26 cellular contexts compared by ENCODE assay signal in genomic region chr3:36650271-36650671, GRCh38.
A peak's percentile ranks its signal among the peaks of the same experiment; 100 is the strongest.
DNase-seq lines count a peak whose midpoint lies in the region; ATAC-seq, FAIRE-seq and TF ChIP-seq lines count a peak whose summit lies in the region.
"Had no signal": no experiment of that assay in that cellular context is flagged by ENCODE, and none has a peak within 500 bp of the region (broad histone marks: within the 10 kb centered on the region; RNA-seq: fewer than 3 reads in every experiment).

No MANE protein-coding gene starts in this region.

- FAIRE-seq in A549 (lab: Jason Lieb, UNC): no peak
- FAIRE-seq in GM12878 (lab: Jason Lieb, UNC): peak; percentile 52
- FAIRE-seq: D721Med, GM12891 had no signal

- TF ChIP-seq CTCF in A549 (IDR thresholded peaks at IDR 0.05) (no peak), IMR-90 (conservative IDR thresholded peaks at IDR 0.05; ENCODE audit: low read depth, low read length) (no peak), GM12878 (IDR thresholded peaks at IDR 0.05 in 2 of 3, conservative IDR thresholded peaks at IDR 0.05 in 1 of 3; ENCODE audit: control insufficient read depth in 2 of 3, extremely low read depth in 1 of 3, insufficient read depth in 1 of 3, low read depth in 3 of 3, low read length in 3 of 3) (no peak)

- H4K91ac ChIP-seq in IMR-90 (ENCODE audit: insufficient read depth, low read depth, low read length): no peak overlapping the region

- H2BK120ac ChIP-seq in IMR-90 (ENCODE audit: low read depth, low read length): no peak overlapping the region

- no peaks in the 10 kb centered on the region for H3K36me3 ChIP-seq in IMR-90 (ENCODE audit: control insufficient read depth, insufficient read depth, low read length)
- no peaks in the 10 kb centered on the region for H3K36me3 ChIP-seq in GM12878 (ENCODE audit: control insufficient read depth in 2 of 2, insufficient read depth in 2 of 2, low read length in 1 of 2)
- H3K36me3 ChIP-seq: adrenal gland; BLaER1 treated with 17β-estradiol and CSF1 and Interleukin-3, amounts not matched to agents 10 nM and 100 nM; heart left ventricle; lower lobe of right lung; neutrophil; WERI-Rb-1 had no signal

- no peak overlapping the region for H4K5ac ChIP-seq in IMR-90 (ENCODE audit: low read depth, low read length)

- H3K18ac ChIP-seq in IMR-90 (ENCODE audit: low read depth, low read length): no peak overlapping the region

- H2AFZ ChIP-seq in IMR-90 (replicated peaks; ENCODE audit: low read length, poor library complexity): no peak overlapping the region
- no peak overlapping the region for H2AFZ ChIP-seq in GM12878 (ENCODE audit: control insufficient read depth, low read depth, low read length)

- no peak overlapping the region for H3K4me2 ChIP-seq in A549
- H3K4me2 ChIP-seq in IMR-90 (ENCODE audit: low read depth, low read length): no peak overlapping the region
- H3K4me2 ChIP-seq in GM12878 (ENCODE audit: control insufficient read depth, insufficient read depth): no peak overlapping the region

- 0 out of 3 replicates have a peak overlapping the region, but pooled peaks have one; percentile 21 for H2BK15ac ChIP-seq in IMR-90 (ENCODE audit: low read depth, low read length)

- H3K9ac ChIP-seq in IMR-90 (ENCODE audit: low read depth, low read length): no peak overlapping the region
- no peak overlapping the region for H3K9ac ChIP-seq in GM12878 (ENCODE audit: control insufficient read depth, insufficient read depth, low read length)
- H3K9ac ChIP-seq: BLaER1 treated with 17β-estradiol and CSF1 and Interleukin-3, amounts not matched to agents 10 nM and 100 nM had no signal

- no peaks in the 10 kb centered on the region for H3K79me2 ChIP-seq in GM12878 (ENCODE audit: control insufficient read depth, insufficient read depth, low read length)

- H3K27me3 ChIP-seq in IMR-90 (ENCODE audit: control insufficient read depth, insufficient read depth, low read length) (no peaks in the 10 kb centered on the region), GM12878 (replicated peaks in 1 of 2; ENCODE audit: control insufficient read depth in 2 of 2, insufficient read depth in 2 of 2, low read length in 1 of 2) (peaks cover 0 to 3% of the 10 kb centered on the region in 2 experiments; a peak in 2 of 4 replicates)
- H3K27me3 ChIP-seq: BLaER1 treated with 17β-estradiol and CSF1 and Interleukin-3, amounts not matched to agents 10 nM and 100 nM; heart left ventricle; neutrophil had no signal

- H3K4me3 ChIP-seq in A549: no peak overlapping the region
- no peak overlapping the region for H3K4me3 ChIP-seq in IMR-90 (ENCODE audit: insufficient read depth, low read depth, low read length)
- no peak overlapping the region for H3K4me3 ChIP-seq in GM12878
- H3K4me3 ChIP-seq: adrenal gland; BLaER1 treated with 17β-estradiol and CSF1 and Interleukin-3, amounts not matched to agents 10 nM and 100 nM; heart left ventricle; lower lobe of right lung had no signal

- no peak for ATAC-seq in A549
- ATAC-seq in IMR-90 (ENCODE audit: low read depth): peak; percentile 66
- no peak for ATAC-seq in GM12878
- no peak for ATAC-seq in GM19035 (IDR thresholded peaks at IDR 0.05; ENCODE audit: unreplicated experiment)
- ATAC-seq in GM18505 (IDR thresholded peaks at IDR 0.05; ENCODE audit: unreplicated experiment): no peak
- ATAC-seq: lower lobe of right lung had no signal

- 0 out of 2 replicates have a peak overlapping the region, but pooled peaks have one; percentile 40 for H3K4ac ChIP-seq in IMR-90 (ENCODE audit: low read depth, low read length)

- no TSS peak for BruUV-seq in IMR-90 (replicated peaks; lab: Mats Ljungman, UMichigan)
- no TSS peak for BruUV-seq in GM12878 (replicated peaks; lab: Mats Ljungman, UMichigan)

- H4K8ac ChIP-seq in IMR-90 (ENCODE audit: low read depth in 2 of 2, low read length in 2 of 2): peak overlapping the region in 1 of 2 experiments; percentile 21; a peak in 1 of 4 replicates

- intact Hi-C loops in IMR-90 (cut with micrococcal nuclease) (loop anchor here (1.0 kb wide), 1 partner anchor 27 kb away; no protein-coding TSS in a partner anchor), GM12878 (cut with micrococcal nuclease; ENCODE audit: unreplicated experiment) (no loop called here)

- RAD21 ChIA-PET in GM12878 (lab: Charles Lee; ENCODE audit: unreplicated experiment): no interaction called here

- H2AK9ac ChIP-seq in IMR-90 (replicated peaks; ENCODE audit: low read depth, low read length, poor library complexity): no peak overlapping the region

- no peaks in the 10 kb centered on the region for H4K20me1 ChIP-seq in IMR-90 (ENCODE audit: insufficient read depth, low read length)
- H4K20me1 ChIP-seq in GM12878 (ENCODE audit: control insufficient read depth, insufficient read depth): no peaks in the 10 kb centered on the region
- H4K20me1 ChIP-seq: BLaER1 treated with 17β-estradiol and CSF1 and Interleukin-3, amounts not matched to agents 10 nM and 100 nM had no signal

- no peak for TF ChIP-seq EP300 in A549 (IDR thresholded peaks at IDR 0.05)
- no peak for TF ChIP-seq EP300 in GM12878 (IDR thresholded peaks at IDR 0.05; ENCODE audit: borderline replicate concordance in 1 of 2, control insufficient read depth in 1 of 2, low read depth in 2 of 2, low read length in 2 of 2)

- TF ChIP-seq POLR2A in A549 (IDR thresholded peaks at IDR 0.05; ENCODE audit: low read length) (no peak), IMR-90 (IDR thresholded peaks at IDR 0.05; ENCODE audit: low read depth, low read length) (no peak), GM12878 (IDR thresholded peaks at IDR 0.05; ENCODE audit: low read depth, low read length) (no peak), GM18505 (IDR thresholded peaks at IDR 0.05; ENCODE audit: borderline replicate concordance, extremely low read depth, insufficient read depth, insufficient read length) (no peak)

- H2BK5ac ChIP-seq in IMR-90 (ENCODE audit: low read depth, low read length, poor library complexity, severe bottlenecking): no peak overlapping the region

- H2BK20ac ChIP-seq in IMR-90 (ENCODE audit: low read depth, low read length): no peak overlapping the region

- POLR2A ChIA-PET in A549 (lab: Yijun Ruan, JAX): no interaction called here
- POLR2A ChIA-PET in IMR-90 (lab: Charles Lee; ENCODE audit: unreplicated experiment): no interaction called here
- POLR2A ChIA-PET in GM12878 (lab: Charles Lee): no interaction called here

- CTCF ChIA-PET in A549 (lab: Yijun Ruan, JAX): interaction anchor here (1.4 to 2.8 kb wide), 2 partner anchors 47 to 51 kb away, joined by 3 to 7 read pairs; no protein-coding TSS in a partner anchor
- CTCF ChIA-PET in IMR-90 (lab: Yijun Ruan, JAX): interaction anchor here (0.9 kb wide), 1 partner anchor 13 kb away, joined by 3 read pairs; no protein-coding TSS in a partner anchor
- CTCF ChIA-PET in GM12878 (lab: Yijun Ruan, JAX): no interaction called here

- DNase-seq in A549 (ENCODE audit: low read depth in 1 of 2, low spot score in 1 of 2) (no peak), IMR-90 (peak; percentile 69), GM12878 (ENCODE audit: low read depth, low spot score) (no peak), hepatic stellate cell (ENCODE audit: low spot score) (peak; percentile 24), germinal center (ENCODE audit: low spot score) (no peak), D341Med (ENCODE audit: low spot score) (no peak)
- DNase-seq: 8988T; activated CD4-positive, alpha-beta T cell treated with anti-CD3 and anti-CD28 coated beads, Interleukin-2, amount 50 U/mL, for 4 hours; activated gamma-delta T cell; adrenal gland; erythroblast; GOT3; heart left ventricle; immature natural killer cell; lower lobe of right lung; NCI-H1694; NCI-H774; SHP77 treated with DMSO at 0.1 percent for 48 hours; substantia nigra; WERI-Rb-1 had no signal

- in situ Hi-C loops in IMR-90 (cut with MboI; ENCODE audit: low sequenced_read_pairs) (no loop called here), GM12878 (cut with MboI) (no loop called here)

- no peak overlapping the region for H3K56ac ChIP-seq in IMR-90 (ENCODE audit: extremely low read depth, insufficient read depth, low read length)

- no peak overlapping the region for H3K14ac ChIP-seq in IMR-90 (replicated peaks; ENCODE audit: low read depth, low read length)

- SMC1A ChIA-PET in GM12878 (lab: Charles Lee; ENCODE audit: uncharacterized antibody, unreplicated experiment): no interaction called here

- no peaks in the 10 kb centered on the region for H3K79me1 ChIP-seq in IMR-90 (ENCODE audit: low read depth in 1 of 2, low read length in 2 of 2)

- H3K23ac ChIP-seq in IMR-90 (ENCODE audit: low read depth, low read length): no peak overlapping the region

- peaks cover 39% of the 10 kb centered on the region for H3K4me1 ChIP-seq in A549
- H3K4me1 ChIP-seq in IMR-90 (ENCODE audit: control insufficient read depth, insufficient read depth, low read length): peaks cover 20% of the 10 kb centered on the region
- H3K4me1 ChIP-seq in GM12878 (ENCODE audit: control insufficient read depth, insufficient read depth, low read length): no peaks in the 10 kb centered on the region
- H3K4me1 ChIP-seq: adrenal gland, lower lobe of right lung had no signal

- H3K27ac ChIP-seq in A549 (peak overlapping the region; percentile 78 to 85; a peak in 5 of 6 replicates), IMR-90 (ENCODE audit: insufficient read depth, low read length) (no peak overlapping the region), GM12878 (ENCODE audit: control insufficient read depth, insufficient read depth) (no peak overlapping the region)
- H3K27ac ChIP-seq: adrenal gland; BLaER1 treated with 17β-estradiol and CSF1 and Interleukin-3, amounts not matched to agents 10 nM and 100 nM; heart left ventricle; lower lobe of right lung; neutrophil; WERI-Rb-1 had no signal

- no peak overlapping the region for H2AK5ac ChIP-seq in IMR-90 (ENCODE audit: low read depth, low read length)

- H3K9me3 ChIP-seq in A549 (peaks cover 7% of the 10 kb centered on the region; the same call in 1 of the 3 replicates), IMR-90 (ENCODE audit: control insufficient read depth, insufficient read depth, low read length) (no peaks in the 10 kb centered on the region), GM12878 (replicated peaks; ENCODE audit: control insufficient read depth, insufficient read depth, low read length) (no peaks in the 10 kb centered on the region)
- H3K9me3 ChIP-seq: adrenal gland, lower lobe of right lung, neutrophil had no signal

- H3K9me1 ChIP-seq in IMR-90 (ENCODE audit: insufficient read depth, low read length): peaks cover 6% of the 10 kb centered on the region; the same call in 1 of the 2 replicates

- TF ChIP-seq RAD21 in A549 (conservative IDR thresholded peaks at IDR 0.05 in 1 of 2, IDR thresholded peaks at IDR 0.05 in 1 of 2): no peak
- TF ChIP-seq RAD21 in IMR-90 (IDR thresholded peaks at IDR 0.05; ENCODE audit: low read length): no peak
- TF ChIP-seq RAD21 in GM12878 (IDR thresholded peaks at IDR 0.05; ENCODE audit: insufficient read depth, low read depth, low read length): no peak

- dilution Hi-C loops in IMR-90 (cut with HindIII; ENCODE audit: low sequenced_read_pairs, unreplicated experiment): no loop called here

TF ChIP-seq in A549, 52 proteins besides CTCF, POLR2A, EP300 and RAD21 (continues in another document):
- TF ChIP-seq SMC3 (IDR thresholded peaks at IDR 0.05) (no peak), JUN (IDR thresholded peaks at IDR 0.05) (no peak)

TF ChIP-seq in IMR-90, 13 proteins besides CTCF, POLR2A, EP300 and RAD21 (continues in another document):
- peak; percentile 9; the same call in 1 of the 2 replicates for TF ChIP-seq BHLHE40 (IDR thresholded peaks at IDR 0.05; ENCODE audit: low read depth, low read length)

Comparison
In these comparisons a context has a peak if more than half of its experiments do, and no peak if none do; other contexts are left out.
1. DNase-seq: peak in IMR-90 (single experiment) and hepatic stellate cell (single experiment); none in A549 (0 of 2), GM12878 (single experiment), germinal center (single experiment) and D341Med (single experiment).
2. H3K27ac ChIP-seq: peak in A549 (2 of 2); none in IMR-90 (single experiment) and GM12878 (single experiment).